In the genomic region with DNA sequence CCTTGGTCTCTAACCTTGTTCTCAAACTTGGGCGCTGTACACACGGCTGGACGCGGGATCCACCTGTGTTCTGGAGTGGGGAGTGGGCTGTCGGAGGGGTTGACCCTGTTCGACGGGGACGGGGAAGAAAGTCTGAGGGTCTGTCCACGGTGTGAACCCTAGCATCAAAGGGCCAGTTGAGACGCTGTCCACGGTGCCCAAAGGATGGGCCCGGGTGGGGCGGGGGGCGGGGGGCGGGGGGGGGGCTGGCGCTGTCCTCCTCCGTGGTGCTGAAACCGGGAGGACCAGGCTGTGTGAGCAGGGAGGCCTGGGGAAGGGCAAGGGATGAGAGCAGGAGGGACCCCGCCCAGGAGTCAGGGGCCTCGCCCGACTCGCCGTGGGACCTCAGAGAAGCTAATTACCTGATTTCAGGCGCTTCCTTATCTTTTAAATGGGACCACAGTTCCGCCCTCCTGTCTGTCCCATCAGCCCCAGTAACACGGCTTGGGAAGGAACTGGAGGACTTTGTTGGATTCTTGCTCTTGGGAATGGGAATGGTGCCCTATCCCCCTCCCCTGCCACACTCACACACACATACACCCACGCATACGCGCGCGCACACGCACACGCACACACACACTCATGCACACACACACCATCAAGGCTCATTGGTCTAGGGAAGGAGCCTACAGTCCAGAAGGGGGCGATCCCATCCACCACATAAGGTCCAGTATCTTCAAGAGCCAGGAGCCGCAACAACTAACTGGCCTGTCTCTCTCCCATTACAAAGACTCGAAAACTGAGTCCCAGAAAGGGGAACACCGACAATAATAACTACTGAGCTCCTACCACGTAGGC, we compare ENCODE assay signal across 8 cellular contexts. TPM values are rescaled to one million over a fixed set of nuclear protein-coding genes. Genes with fewer than 3 reads are reported as not detected.
DNase-seq lines count a peak whose midpoint lies in the region; ATAC-seq and TF ChIP-seq lines count a peak whose summit lies in the region.

No MANE protein-coding gene starts in this region.

- H3K27me3 Mint-ChIP-seq in activated CD8-positive, alpha-beta memory T cell treated with anti-CD3 and anti-CD28 coated beads, Interleukin-2, amount 10 ng/mL, durations not matched to agents 7 days and 5 days = peaks cover 57% of the 10 kb centered on the region
- H3K27me3 Mint-ChIP-seq in T-helper 17 cell = peaks cover 74% of the 10 kb centered on the region

- peak; percentile 71 for ATAC-seq in activated CD8-positive, alpha-beta memory T cell treated with anti-CD3 and anti-CD28 coated beads, Interleukin-2, amount 10 ng/mL, durations not matched to agents 7 days and 5 days
- no peak for ATAC-seq in T-helper 17 cell

- DNase-seq in activated CD8-positive, alpha-beta memory T cell treated with anti-CD3 and anti-CD28 coated beads, Interleukin-2, amount 10 ng/mL, durations not matched to agents 7 days and 5 days = peak; percentile 57
- no peak for DNase-seq in activated CD8-positive, alpha-beta memory T cell treated with anti-CD3 and anti-CD28 coated beads, Interleukin-2, amount 50 U/mL, for 48 hours
- DNase-seq in MG63 (peak; percentile 45), T-helper 17 cell (no peak), foreskin melanocyte (peak; percentile 44), osteoblast (ENCODE audit: insufficient read length, low spot score, missing footprints) (peak; percentile 96), RKO (ENCODE audit: low spot score) (no peak), activated gamma-delta T cell (lab: John Stamatoyannopoulos, UW) (no peak)

- H3K9me3 ChIP-seq in MG63 (no peaks in the 10 kb centered on the region), T-helper 17 cell (ENCODE audit: control insufficient read depth, low read length, poor library complexity, severe bottlenecking) (no peaks in the 10 kb centered on the region), osteoblast (ENCODE audit: low read depth, low read length) (no peaks in the 10 kb centered on the region)

- no peak overlapping the region for H3K4me3 Mint-ChIP-seq in activated CD8-positive, alpha-beta memory T cell treated with anti-CD3 and anti-CD28 coated beads, Interleukin-2, amount 10 ng/mL, durations not matched to agents 7 days and 5 days
- peak overlapping the region; percentile 51 for H3K4me3 Mint-ChIP-seq in T-helper 17 cell

- H3K27ac Mint-ChIP-seq in activated CD8-positive, alpha-beta memory T cell treated with anti-CD3 and anti-CD28 coated beads, Interleukin-2, amount 10 ng/mL, durations not matched to agents 7 days and 5 days = no peak overlapping the region
- H3K27ac Mint-ChIP-seq in T-helper 17 cell = no peak overlapping the region

- H2AFZ ChIP-seq in osteoblast (ENCODE audit: low read length) = no peak overlapping the region

- TF ChIP-seq CTCF in osteoblast (IDR thresholded peaks at IDR 0.05; ENCODE audit: extremely low read depth, low read depth, low read length) = peak; percentile 51

- peaks cover 10% of the 10 kb centered on the region for H3K4me1 ChIP-seq in osteoblast (ENCODE audit: insufficient read depth, low read length)

- H3K27ac ChIP-seq in osteoblast (ENCODE audit: low read depth, low read length) = no peak overlapping the region

- CTCF ChIA-PET in activated CD8-positive, alpha-beta memory T cell treated with anti-CD3 and anti-CD28 coated beads, Interleukin-2, amount 10 ng/mL, durations not matched to agents 7 days and 5 days (lab: Charles Lee) = interaction anchor here (1.0 to 1.4 kb wide), 4 partner anchors 13 to 319 kb away, joined by 3 to 8 read pairs (median 5); no protein-coding TSS in a partner anchor

- peak overlapping the region; percentile 72 for H3K4me2 ChIP-seq in osteoblast (ENCODE audit: insufficient read depth, low read length)

- peaks cover 9% of the 10 kb centered on the region for H4K20me1 ChIP-seq in osteoblast (ENCODE audit: insufficient read depth, low read length)

- H3K79me2 ChIP-seq in osteoblast (ENCODE audit: insufficient read depth, low read length) = no peaks in the 10 kb centered on the region

- H3K9me3 Mint-ChIP-seq in activated CD8-positive, alpha-beta memory T cell treated with anti-CD3 and anti-CD28 coated beads, Interleukin-2, amount 10 ng/mL, durations not matched to agents 7 days and 5 days (ENCODE audit: low read depth) = no peaks in the 10 kb centered on the region

- H3K4me1 Mint-ChIP-seq in activated CD8-positive, alpha-beta memory T cell treated with anti-CD3 and anti-CD28 coated beads, Interleukin-2, amount 10 ng/mL, durations not matched to agents 7 days and 5 days = peaks cover 9% of the 10 kb centered on the region
- peaks cover 7% of the 10 kb centered on the region for H3K4me1 Mint-ChIP-seq in T-helper 17 cell

- H3K36me3 Mint-ChIP-seq in activated CD8-positive, alpha-beta memory T cell treated with anti-CD3 and anti-CD28 coated beads, Interleukin-2, amount 10 ng/mL, durations not matched to agents 7 days and 5 days = peaks cover 1% of the 10 kb centered on the region
- peaks cover 7% of the 10 kb centered on the region for H3K36me3 Mint-ChIP-seq in T-helper 17 cell (ENCODE audit: low read depth)

- H3K4me3 ChIP-seq in MG63 (no peak overlapping the region; the same call in 1 of the 2 replicates), osteoblast (ENCODE audit: insufficient read depth, low read length) (peak overlapping the region; percentile 65)

- H3K36me3 ChIP-seq in MG63 (no peaks in the 10 kb centered on the region), osteoblast (ENCODE audit: insufficient read depth, low read length) (no peaks in the 10 kb centered on the region)

- H3K27me3 ChIP-seq in MG63 (peaks cover 5% of the 10 kb centered on the region; the same call in 1 of the 2 replicates), osteoblast (ENCODE audit: insufficient read depth, low read length) (peaks cover 43% of the 10 kb centered on the region)

RNA-seq across cellular contexts. Expression of a gene that starts 1.0 kb away (rescaled TPM):
- total RNA-seq in activated CD8-positive, alpha-beta memory T cell treated with anti-CD3 and anti-CD28 coated beads, Interleukin-2, amount 10 ng/mL, durations not matched to agents 7 days and 5 days = under 1 TPM in 1 of 2 experiments, not detected in 1; 0.35 TPM
- total RNA-seq in MG63 (2014; rRNA removed; shearing (Covaris generic); ENCODE audit: low replicate concordance) = 0.81 and 4.0 TPM in 2 replicates
- total RNA-seq in T-helper 17 cell (not detected), osteoblast (2.5 and 2.9 TPM in 2 replicates)

Comparison
In these comparisons a context has a peak if more than half of its experiments do, and no peak if none do; other contexts are left out.
1. DNase-seq: peak in activated CD8-positive, alpha-beta memory T cell treated with anti-CD3 and anti-CD28 coated beads, Interleukin-2, amount 10 ng/mL, durations not matched to agents 7 days and 5 days (single experiment), MG63 (single experiment), foreskin melanocyte (single experiment) and osteoblast (single experiment); none in activated CD8-positive, alpha-beta memory T cell treated with anti-CD3 and anti-CD28 coated beads, Interleukin-2, amount 50 U/mL, for 48 hours (single experiment), T-helper 17 cell (0 of 3), RKO (single experiment) and activated gamma-delta T cell (single experiment).